ENCODE assay signal across 14 cellular contexts in the genomic region with DNA sequence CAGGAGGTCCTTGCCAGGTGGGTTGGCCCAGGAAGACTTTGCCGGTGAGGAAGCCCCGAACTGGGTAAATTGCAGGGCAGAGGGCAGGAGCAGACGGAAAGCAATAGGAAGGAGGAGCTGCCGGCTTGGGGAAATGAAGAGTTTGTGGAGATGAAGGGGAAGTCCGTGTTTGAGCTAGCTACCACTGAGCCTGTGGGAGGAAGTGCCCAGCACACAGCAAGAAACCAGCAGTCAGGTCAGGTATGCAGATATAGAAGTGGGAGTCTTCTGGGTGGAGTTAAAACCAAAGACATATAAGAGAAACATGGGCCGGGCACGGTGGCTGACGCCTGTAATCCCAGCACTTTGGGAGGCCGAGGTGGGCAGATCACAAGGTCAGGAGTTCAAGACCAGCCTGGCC. TPM values are rescaled to one million over a fixed set of nuclear protein-coding genes. Genes with fewer than 3 reads are reported as not detected.
DNase-seq lines count a peak whose midpoint lies in the region; ATAC-seq, FAIRE-seq and TF ChIP-seq lines count a peak whose summit lies in the region.
"Had no signal": no experiment of that assay in that cellular context is flagged by ENCODE, and none has a peak within 500 bp of the region (broad histone marks: within the 10 kb centered on the region; RNA-seq: fewer than 3 reads in every experiment).

No MANE protein-coding gene starts in this region.

- H3K4me1 Mint-ChIP-seq in stimulated activated memory B cell treated with anti-CD40 and anti-IgM and Interleukin-4, amounts not matched to agents 10 μg/mL and 1 μg/mL and 100 μg/mL, for 72 hours = peaks cover 21% of the 10 kb centered on the region

- ATAC-seq in HG03103 (IDR thresholded peaks at IDR 0.05; ENCODE audit: low read depth, unreplicated experiment) (peak; percentile 56), HG02840 (IDR thresholded peaks at IDR 0.05; ENCODE audit: low FRiP score, unreplicated experiment) (no peak), GM18861 (IDR thresholded peaks at IDR 0.05; ENCODE audit: unreplicated experiment) (no peak)
- ATAC-seq in stimulated activated memory B cell treated with anti-CD40 and anti-IgM and Interleukin-4, amounts not matched to agents 10 μg/mL and 1 μg/mL and 100 μg/mL, for 72 hours = peak; percentile 96
- ATAC-seq: Panc1 had no signal

- H3K9me2 ChIP-seq in SK-N-SH = no peaks in the 10 kb centered on the region

- H3K4me1 ChIP-seq in SK-N-SH (ENCODE audit: control insufficient read depth in 1 of 2, insufficient read depth in 2 of 2, low read depth in 1 of 2, low read length in 1 of 2) = no peaks in the 10 kb centered on the region

- no peaks in the 10 kb centered on the region for H3K36me3 ChIP-seq in SK-N-SH (replicated peaks in 1 of 2; ENCODE audit: control insufficient read depth in 1 of 2, insufficient read depth in 2 of 2, low read length in 1 of 2)
- H3K36me3 ChIP-seq: thoracic aorta had no signal

- H3K9me3 Mint-ChIP-seq in stimulated activated memory B cell treated with anti-CD40 and anti-IgM and Interleukin-4, amounts not matched to agents 10 μg/mL and 1 μg/mL and 100 μg/mL, for 72 hours = no peaks in the 10 kb centered on the region

- TF ChIP-seq EP300 in SK-N-SH (IDR thresholded peaks at IDR 0.05; ENCODE audit: borderline replicate concordance in 1 of 2, low read depth in 1 of 2, low read length in 1 of 2) = no peak

- H2AFZ ChIP-seq in SK-N-SH (ENCODE audit: low read depth) = no peak overlapping the region

- no peak for FAIRE-seq in GM19239 (lab: Jason Lieb, UNC)

- POLR2A ChIA-PET in SK-N-SH (lab: Yijun Ruan, JAX) = no interaction called here

- H3K36me3 Mint-ChIP-seq in stimulated activated memory B cell treated with anti-CD40 and anti-IgM and Interleukin-4, amounts not matched to agents 10 μg/mL and 1 μg/mL and 100 μg/mL, for 72 hours = no peaks in the 10 kb centered on the region

- peak overlapping the region; percentile 67 for H3K4me3 Mint-ChIP-seq in stimulated activated memory B cell treated with anti-CD40 and anti-IgM and Interleukin-4, amounts not matched to agents 10 μg/mL and 1 μg/mL and 100 μg/mL, for 72 hours

- 0 out of 2 replicates have a peak, but pooled peaks cover 7% of the 10 kb centered on the region for H3K27me3 ChIP-seq in SK-N-SH (ENCODE audit: insufficient read depth)

- no peak overlapping the region for H3K9ac ChIP-seq in SK-N-SH

- H3K27ac Mint-ChIP-seq in stimulated activated memory B cell treated with anti-CD40 and anti-IgM and Interleukin-4, amounts not matched to agents 10 μg/mL and 1 μg/mL and 100 μg/mL, for 72 hours = peak overlapping the region; percentile 68

- peaks cover 9% of the 10 kb centered on the region for H3K27me3 Mint-ChIP-seq in stimulated activated memory B cell treated with anti-CD40 and anti-IgM and Interleukin-4, amounts not matched to agents 10 μg/mL and 1 μg/mL and 100 μg/mL, for 72 hours

- H3K9me3 ChIP-seq in SK-N-SH = no peaks in the 10 kb centered on the region
- H3K9me3 ChIP-seq: thoracic aorta had no signal

- WGBS in SK-N-SH (ENCODE audit: low lambda C conversion rate) = 67% methylated on average over 9 of the region's 9 CpGs

- H4K20me1 ChIP-seq in SK-N-SH (ENCODE audit: insufficient read depth) = no peaks in the 10 kb centered on the region

- no peaks in the 10 kb centered on the region for H3F3A ChIP-seq in SK-N-SH (replicated peaks; ENCODE audit: insufficient read depth)

- no peak overlapping the region for H3K4me3 ChIP-seq in SK-N-SH (ENCODE audit: low read depth in 2 of 2, low read length in 1 of 2)
- H3K4me3 ChIP-seq: thoracic aorta had no signal

- H3K4me2 ChIP-seq in SK-N-SH = no peak overlapping the region

- DNase-seq in GM19239 (ENCODE audit: insufficient read length, low spot score) = peak; percentile 9
- peak; percentile 33 for DNase-seq in SKM-1 (lab: John Stamatoyannopoulos, UW; ENCODE audit: unreplicated experiment)
- DNase-seq in SK-N-SH = no peak
- DNase-seq: activated CD8-positive, alpha-beta memory T cell treated with anti-CD3 and anti-CD28 coated beads, Interleukin-2, amount 50 U/mL, for 4 hours; dermis blood vessel endothelial cell; foreskin melanocyte; islet precursor cell; T-helper 9 cell had no signal

- CTCF ChIA-PET in SK-N-SH (lab: Yijun Ruan, JAX) = no interaction called here

- no peak for TF ChIP-seq RAD21 in SK-N-SH (IDR thresholded peaks at IDR 0.05; ENCODE audit: low read length)

- H3K27ac ChIP-seq in SK-N-SH (ENCODE audit: low read depth in 2 of 2, low read length in 1 of 2) = no peak overlapping the region
- H3K27ac ChIP-seq: thoracic aorta had no signal

- TF ChIP-seq CTCF in SK-N-SH (IDR thresholded peaks at IDR 0.05) = no peak

- no peaks in the 10 kb centered on the region for H3K79me2 ChIP-seq in SK-N-SH (ENCODE audit: insufficient read depth)

TF ChIP-seq in SK-N-SH, 30 proteins besides CTCF, POLR2A, EP300 and RAD21:
- TF ChIP-seq, protein P1, sequence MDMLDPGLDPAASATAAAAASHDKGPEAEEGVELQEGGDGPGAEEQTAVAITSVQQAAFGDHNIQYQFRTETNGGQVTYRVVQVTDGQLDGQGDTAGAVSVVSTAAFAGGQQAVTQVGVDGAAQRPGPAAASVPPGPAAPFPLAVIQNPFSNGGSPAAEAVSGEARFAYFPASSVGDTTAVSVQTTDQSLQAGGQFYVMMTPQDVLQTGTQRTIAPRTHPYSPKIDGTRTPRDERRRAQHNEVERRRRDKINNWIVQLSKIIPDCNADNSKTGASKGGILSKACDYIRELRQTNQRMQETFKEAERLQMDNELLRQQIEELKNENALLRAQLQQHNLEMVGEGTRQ (IDR thresholded peaks at IDR 0.05; ENCODE audit: borderline replicate concordance, low read depth, low read length) = no peak
- TF ChIP-seq SIN3A (IDR thresholded peaks at IDR 0.05; ENCODE audit: borderline replicate concordance, low read depth, low read length) (no peak), MEF2A (IDR thresholded peaks at IDR 0.05; ENCODE audit: borderline replicate concordance, low read depth) (no peak), TAF1 (IDR thresholded peaks at IDR 0.05; ENCODE audit: borderline replicate concordance, low read depth, low read length) (no peak), YY1 (IDR thresholded peaks at IDR 0.05; ENCODE audit: low read depth) (no peak), FOXM1 (IDR thresholded peaks at IDR 0.05; ENCODE audit: low read depth) (no peak), FOSL2 (IDR thresholded peaks at IDR 0.05; ENCODE audit: borderline replicate concordance, low read depth) (no peak), NFIC (IDR thresholded peaks at IDR 0.05; ENCODE audit: borderline replicate concordance) (no peak), SMC3 (IDR thresholded peaks at IDR 0.05; ENCODE audit: low read depth, low read length) (no peak), CHD2 (IDR thresholded peaks at IDR 0.05; ENCODE audit: low read length, partially characterized antibody) (no peak), MXI1 (IDR thresholded peaks at IDR 0.05; ENCODE audit: low read depth, low read length) (no peak), ELF1 (IDR thresholded peaks at IDR 0.05) (no peak), RXRA (IDR thresholded peaks at IDR 0.05; ENCODE audit: borderline replicate concordance, low read depth) (no peak), RFX5 (IDR thresholded peaks at IDR 0.05; ENCODE audit: low read length) (no peak), GATA2 (CRISPR knock-in tag; IDR thresholded peaks at IDR 0.05) (no peak), ZBTB33 (IDR thresholded peaks at IDR 0.05; ENCODE audit: borderline replicate concordance, low read depth) (no peak), FOXJ3 (CRISPR knock-in tag; IDR thresholded peaks at IDR 0.05) (no peak)
- TF ChIP-seq, protein P2, sequence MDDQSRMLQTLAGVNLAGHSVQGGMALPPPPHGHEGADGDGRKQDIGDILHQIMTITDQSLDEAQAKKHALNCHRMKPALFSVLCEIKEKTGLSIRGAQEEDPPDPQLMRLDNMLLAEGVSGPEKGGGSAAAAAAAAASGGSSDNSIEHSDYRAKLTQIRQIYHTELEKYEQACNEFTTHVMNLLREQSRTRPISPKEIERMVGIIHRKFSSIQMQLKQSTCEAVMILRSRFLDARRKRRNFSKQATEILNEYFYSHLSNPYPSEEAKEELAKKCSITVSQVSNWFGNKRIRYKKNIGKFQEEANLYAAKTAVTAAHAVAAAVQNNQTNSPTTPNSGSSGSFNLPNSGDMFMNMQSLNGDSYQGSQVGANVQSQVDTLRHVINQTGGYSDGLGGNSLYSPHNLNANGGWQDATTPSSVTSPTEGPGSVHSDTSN (IDR thresholded peaks at IDR 0.05) = no peak
- TF ChIP-seq, protein P3, sequence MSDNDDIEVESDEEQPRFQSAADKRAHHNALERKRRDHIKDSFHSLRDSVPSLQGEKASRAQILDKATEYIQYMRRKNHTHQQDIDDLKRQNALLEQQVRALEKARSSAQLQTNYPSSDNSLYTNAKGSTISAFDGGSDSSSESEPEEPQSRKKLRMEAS (IDR thresholded peaks at IDR 0.05; ENCODE audit: low read depth) = no peak

RNA-seq across cellular contexts. Expression of gene CD24, which starts 34.7 kb away (rescaled TPM):
- 1.9 and 5.9 TPM in 2 replicates for polyA plus RNA-seq in SK-N-SH (2012; rRNA removed)
- 8.2 and 12.5 TPM in 2 replicates for polyA plus RNA-seq in SK-N-SH (2012; cell fraction: cytosol; rRNA removed)
- 0.67 and 0.83 TPM in 2 replicates for polyA plus RNA-seq in SK-N-SH (2012; cell fraction: nucleus; rRNA removed)

Comparison
In these comparisons a context has a peak if more than half of its experiments do, and no peak if none do; other contexts are left out.
1. ATAC-seq: peak in HG03103 (single experiment) and stimulated activated memory B cell treated with anti-CD40 and anti-IgM and Interleukin-4, amounts not matched to agents 10 μg/mL and 1 μg/mL and 100 μg/mL, for 72 hours (single experiment); none in HG02840 (single experiment) and GM18861 (single experiment).